ENCODE assay signal across 1 cellular context in genomic region chr10:69145864-69146263, GRCh38.
TF ChIP-seq lines count a peak whose summit lies in the region.

No MANE protein-coding gene starts in this region.

TF ChIP-seq in GM12878, 131 proteins besides CTCF, POLR2A, EP300 and RAD21:
- TF ChIP-seq ZNF24 (IDR thresholded peaks at IDR 0.05) (peak; percentile 65; the same call in 1 of the 2 replicates), E2F8 (IDR thresholded peaks at IDR 0.05; ENCODE audit: low read depth, partially characterized antibody) (no peak)
